ENCODE assay signal across 8 cellular contexts in genomic region chr19:2089001-2089711, GRCh38. TPM values are rescaled to one million over a fixed set of nuclear protein-coding genes. Genes with fewer than 3 reads are reported as not detected.
DNase-seq lines count a peak whose midpoint lies in the region; ATAC-seq lines count a peak whose summit lies in the region.

No MANE protein-coding gene starts in this region.

- H3K27me3 Mint-ChIP-seq in activated T-cell treated with anti-CD3 and anti-CD28 coated beads, Interleukin-2, amount 50 U/mL, for 72 hours (ENCODE audit: low read depth) = no peaks in the 10 kb centered on the region
- peaks cover 4% of the 10 kb centered on the region for H3K27me3 Mint-ChIP-seq in T-helper 1 cell treated with Interleukin-12 subunit alpha and Interleukin-12 subunit beta and Interleukin-4 antibody, amounts not matched to agents 30 μg/mL and 1 μg/mL, for 36 hours (ENCODE audit: low read depth)

- peaks cover 84% of the 10 kb centered on the region for H3K4me1 Mint-ChIP-seq in activated T-cell treated with anti-CD3 and anti-CD28 coated beads, Interleukin-2, amount 50 U/mL, for 72 hours (ENCODE audit: low read depth)
- H3K4me1 Mint-ChIP-seq in T-helper 1 cell treated with Interleukin-12 subunit alpha and Interleukin-12 subunit beta and Interleukin-4 antibody, amounts not matched to agents 30 μg/mL and 1 μg/mL, for 36 hours (ENCODE audit: low read depth) = peaks cover 60% of the 10 kb centered on the region

- peaks cover 10% of the 10 kb centered on the region for H3K36me3 ChIP-seq in thymus (ENCODE audit: control insufficient read depth, insufficient read depth)

- no peak overlapping the region for H3K4me3 ChIP-seq in thymus (ENCODE audit: low read length)

- no peak for DNase-seq in activated T-cell treated with anti-CD3 and anti-CD28 coated beads, Interleukin-2, amount 50 U/mL, for 72 hours
- DNase-seq in activated T-cell treated with anti-CD3 and anti-CD28 coated beads for 4 hours = no peak
- DNase-seq in germinal center (ENCODE audit: low spot score) = peak; percentile 29
- no peak for DNase-seq in NOMO-1 treated with dmso at 0.1 percent for 144 hours (lab: John Stamatoyannopoulos, UW; ENCODE audit: unreplicated experiment)

- no peaks in the 10 kb centered on the region for H3K9me3 Mint-ChIP-seq in activated T-cell treated with anti-CD3 and anti-CD28 coated beads, Interleukin-2, amount 50 U/mL, for 72 hours
- H3K9me3 Mint-ChIP-seq in T-helper 1 cell treated with Interleukin-12 subunit alpha and Interleukin-12 subunit beta and Interleukin-4 antibody, amounts not matched to agents 30 μg/mL and 1 μg/mL, for 36 hours = no peaks in the 10 kb centered on the region

- peak overlapping the region; percentile 36 for H3K27ac ChIP-seq in thymus (ENCODE audit: low read depth)

- no peak for ATAC-seq in activated T-cell treated with anti-CD3 and anti-CD28 coated beads, Interleukin-2, amount 50 U/mL, for 72 hours (replicated peaks in 1 of 2)
- ATAC-seq in GM18502 (IDR thresholded peaks at IDR 0.05; ENCODE audit: poor library complexity, unreplicated experiment) (no peak), GM18867 (IDR thresholded peaks at IDR 0.05; ENCODE audit: unreplicated experiment) (no peak)

- 85% methylated on average over 16 of the region's 16 CpGs for WGBS in thymus

- peak overlapping the region; percentile 38 for H3K27ac Mint-ChIP-seq in activated T-cell treated with anti-CD3 and anti-CD28 coated beads, Interleukin-2, amount 50 U/mL, for 72 hours
- H3K27ac Mint-ChIP-seq in T-helper 1 cell treated with Interleukin-12 subunit alpha and Interleukin-12 subunit beta and Interleukin-4 antibody, amounts not matched to agents 30 μg/mL and 1 μg/mL, for 36 hours = peak overlapping the region; percentile 90

- H3K4me1 ChIP-seq in thymus (ENCODE audit: control insufficient read depth, insufficient read depth, low read length) = peaks cover 62% of the 10 kb centered on the region

- H3K9me3 ChIP-seq in thymus (ENCODE audit: control insufficient read depth) = no peaks in the 10 kb centered on the region

- peaks cover 4 to 5% of the 10 kb centered on the region in 2 donors for H3K36me3 Mint-ChIP-seq in activated T-cell treated with anti-CD3 and anti-CD28 coated beads, Interleukin-2, amount 50 U/mL, for 72 hours (ENCODE audit: insufficient read depth in 2 of 2)
- peaks cover 30% of the 10 kb centered on the region for H3K36me3 Mint-ChIP-seq in T-helper 1 cell treated with Interleukin-12 subunit alpha and Interleukin-12 subunit beta and Interleukin-4 antibody, amounts not matched to agents 30 μg/mL and 1 μg/mL, for 36 hours (ENCODE audit: low read depth)

- H3K4me3 Mint-ChIP-seq in activated T-cell treated with anti-CD3 and anti-CD28 coated beads, Interleukin-2, amount 50 U/mL, for 72 hours = peak overlapping the region; percentile 70 to 90
- peak overlapping the region; percentile 42 for H3K4me3 Mint-ChIP-seq in T-helper 1 cell treated with Interleukin-12 subunit alpha and Interleukin-12 subunit beta and Interleukin-4 antibody, amounts not matched to agents 30 μg/mL and 1 μg/mL, for 36 hours

- H3K27me3 ChIP-seq in thymus (ENCODE audit: control insufficient read depth, insufficient read depth) = no peaks in the 10 kb centered on the region

RNA-seq across cellular contexts. Expression of gene MOB3A, which starts 7.0 kb away (rescaled TPM):
- 100 to 1,000 TPM; 129 to 134 TPM for total RNA-seq in activated T-cell treated with anti-CD3 and anti-CD28 coated beads, Interleukin-2, amount 50 U/mL, for 72 hours
- 29.7 TPM for polyA plus RNA-seq in thymus

RNA-seq across cellular contexts. Expression of gene IZUMO4, which starts 7.6 kb away (rescaled TPM):
- total RNA-seq in activated T-cell treated with anti-CD3 and anti-CD28 coated beads, Interleukin-2, amount 50 U/mL, for 72 hours = 10 to 100 TPM; 28.5 to 36.9 TPM
- polyA plus RNA-seq in thymus = 37.8 TPM

RNA-seq across cellular contexts. Expression of gene MKNK2, which starts 38.1 kb away (rescaled TPM):
- 100 to 1,000 TPM; 120 to 121 TPM for total RNA-seq in activated T-cell treated with anti-CD3 and anti-CD28 coated beads, Interleukin-2, amount 50 U/mL, for 72 hours
- polyA plus RNA-seq in thymus = 97.9 TPM
